Comparison of ENCODE assay signal across 8 cellular contexts in genomic region chr1:51570063-51570720, GRCh38. TPM values are rescaled to one million over a fixed set of nuclear protein-coding genes. Genes with fewer than 3 reads are reported as not detected.
A peak's percentile ranks its signal among the peaks of the same experiment; 100 is the strongest.
DNase-seq lines count a peak whose midpoint lies in the region; ATAC-seq, FAIRE-seq and TF ChIP-seq lines count a peak whose summit lies in the region.

No MANE protein-coding gene starts in this region.

- H3K36me3 ChIP-seq in BLaER1 (no peaks in the 10 kb centered on the region), HUES64 (ENCODE audit: insufficient read depth, low read length) (no peaks in the 10 kb centered on the region), bronchial epithelial cell (ENCODE audit: control insufficient read depth, insufficient read depth, low read length) (no peaks in the 10 kb centered on the region), ovary (no peaks in the 10 kb centered on the region)

- H3K4me3 ChIP-seq in BLaER1 = peak overlapping the region; percentile 46
- no peak overlapping the region for H3K4me3 ChIP-seq in HUES64 (ENCODE audit: low read length)
- H3K4me3 ChIP-seq in bronchial epithelial cell (ENCODE audit: low read depth, low read length) = no peak overlapping the region
- no peak overlapping the region for H3K4me3 ChIP-seq in ovary

- in situ Hi-C loops in GM13976 (cut with MboI; ENCODE audit: low sequenced_read_pairs, unreplicated experiment) = no loop called here

- ATAC-seq in GM19395 (IDR thresholded peaks at IDR 0.05; ENCODE audit: unreplicated experiment) = peak; percentile 46

- H3K4me2 ChIP-seq in BLaER1 = peak overlapping the region; percentile 87

- H3K27ac ChIP-seq in BLaER1 (peak overlapping the region; percentile 77), HUES64 (ENCODE audit: low read depth, low read length) (peak overlapping the region; percentile 46; the same call in 1 of the 2 replicates), ovary (no peak overlapping the region)

- H3K9ac ChIP-seq in BLaER1 (peak overlapping the region; percentile 69), HUES64 (ENCODE audit: low read depth, low read length) (peak overlapping the region; percentile 19; the same call in 1 of the 2 replicates)

- H3K4me1 ChIP-seq in BLaER1 (peaks cover 70% of the 10 kb centered on the region), HUES64 (ENCODE audit: insufficient read depth, low read length) (peaks cover 26% of the 10 kb centered on the region), ovary (ENCODE audit: insufficient read depth) (no peaks in the 10 kb centered on the region)

- no peak for TF ChIP-seq CTCF in bronchial epithelial cell (IDR thresholded peaks at IDR 0.05; ENCODE audit: insufficient read depth, low read length, severe bottlenecking)
- TF ChIP-seq CTCF in ovary (IDR thresholded peaks at IDR 0.05) = no peak
- TF ChIP-seq CTCF in GM13976 (IDR thresholded peaks at IDR 0.05; ENCODE audit: borderline replicate concordance, control extremely low read depth, extremely low read depth, insufficient read depth, missing control alignments) = no peak

- 77% methylated on average over 4 of the region's 4 CpGs for WGBS in HUES64
- 74 to 83% (median 82%) methylated on average over 4 of the region's 4 CpGs for WGBS in ovary, 3 donors

- TF ChIP-seq POLR2A in ovary (IDR thresholded peaks at IDR 0.05) = no peak

- no peak for TF ChIP-seq EP300 in ovary (IDR thresholded peaks at IDR 0.05)

- H3K9me3 ChIP-seq in BLaER1 (no peaks in the 10 kb centered on the region), HUES64 (ENCODE audit: insufficient read depth, low read depth, low read length) (no peaks in the 10 kb centered on the region), ovary (no peaks in the 10 kb centered on the region)

- no peaks in the 10 kb centered on the region for H4K20me1 ChIP-seq in BLaER1

- intact Hi-C loops in ovary (cut with DNase I) = no loop called here

- no peak for FAIRE-seq in bronchial epithelial cell (lab: Jason Lieb, UNC)

- no peaks in the 10 kb centered on the region for H3K27me3 ChIP-seq in BLaER1
- no peaks in the 10 kb centered on the region for H3K27me3 ChIP-seq in HUES64 (ENCODE audit: insufficient read depth, low read length)
- H3K27me3 ChIP-seq in bronchial epithelial cell (ENCODE audit: control insufficient read depth, insufficient read depth, low read length) = no peaks in the 10 kb centered on the region
- H3K27me3 ChIP-seq in ovary = no peaks in the 10 kb centered on the region

- DNase-seq in bronchial epithelial cell (ENCODE audit: low read depth) (peak; percentile 45), ovary (no peak), GM13976 (ENCODE audit: low spot score) (no peak), NCI-H2107 (lab: John Stamatoyannopoulos, UW) (no peak), GF-D8 (lab: John Stamatoyannopoulos, UW) (no peak)

RNA-seq across cellular contexts. Expression of gene OSBPL9, which starts 46.7 kb away (rescaled TPM):
- polyA plus RNA-seq in HUES64 (2013, experiment 1 of 2) = 60.0 TPM
- 70.1 TPM for polyA plus RNA-seq in HUES64 (2013, experiment 2 of 2)
- 66.4 and 69.8 TPM in 2 replicates for total RNA-seq in bronchial epithelial cell
- 10 to 100 TPM; 53.1 to 92.4 (median 72.6) TPM for total RNA-seq in ovary
- polyA plus RNA-seq in ovary = 10 to 100 TPM; 65.3 to 73.1 TPM

RNA-seq across cellular contexts. Expression of gene EPS15, which starts 51.1 kb away (rescaled TPM):
- polyA plus RNA-seq in HUES64 (2013, experiment 1 of 2) = 18.1 TPM
- 25.6 TPM for polyA plus RNA-seq in HUES64 (2013, experiment 2 of 2)
- 34.8 and 37.8 TPM in 2 replicates for total RNA-seq in bronchial epithelial cell
- total RNA-seq in ovary = 10 to 100 TPM; 52.3 to 84.0 (median 74.3) TPM
- 10 to 100 TPM; 20.9 to 38.7 TPM for polyA plus RNA-seq in ovary

Comparison
In these comparisons a context has a peak if more than half of its experiments do, and no peak if none do; other contexts are left out.
1. H3K27ac ChIP-seq: peak in BLaER1 (single experiment) and HUES64 (single experiment); none in ovary (0 of 2).